ENCODE assay signal across 9 cellular contexts in genomic region chr14:32933623-32933942, GRCh38. TPM values are rescaled to one million over a fixed set of nuclear protein-coding genes. Genes with fewer than 3 reads are reported as not detected.
DNase-seq lines count a peak whose midpoint lies in the region; TF ChIP-seq lines count a peak whose summit lies in the region.
"Had no signal": no experiment of that assay in that cellular context is flagged by ENCODE, and none has a peak within 500 bp of the region (broad histone marks: within the 10 kb centered on the region; RNA-seq: fewer than 3 reads in every experiment).

No MANE protein-coding gene starts in this region.

- H3K27ac Mint-ChIP-seq in brain = peak overlapping the region; percentile 87 to 98 (median 91)

- peak; percentile 28 for DNase-seq in DMS153 treated with DMSO at 0.1 percent for 48 hours (lab: John Stamatoyannopoulos, UW; ENCODE audit: unreplicated experiment)
- DNase-seq in DMS153 (lab: John Stamatoyannopoulos, UW) = no peak
- DNase-seq in kidney tubule cell (ENCODE audit: low spot score) = peak; percentile 52
- DNase-seq in testis = no peak
- no peak for DNase-seq in activated CD4-positive, alpha-beta T cell treated with anti-CD3 and anti-CD28 coated beads for 4 hours
- DNase-seq in NCI-H2196 treated with DMSO at 0.1 percent for 48 hours (lab: John Stamatoyannopoulos, UW; ENCODE audit: unreplicated experiment) = no peak
- DNase-seq in effector memory CD4-positive, alpha-beta T cell = no peak

- H3K4me1 Mint-ChIP-seq in brain = peaks cover 45% of the 10 kb centered on the region

- no peak overlapping the region for H3K27ac ChIP-seq in testis
- H3K27ac ChIP-seq in effector memory CD4-positive, alpha-beta T cell (ENCODE audit: insufficient read depth, low read length, poor library complexity, severe bottlenecking) = no peak overlapping the region
- H3K27ac ChIP-seq: body of pancreas had no signal

- WGBS in testis, 2 donors = 1% methylated on average over 15 of the region's 15 CpGs

- peaks cover 0 to 14% (median 4%) of the 10 kb centered on the region in 5 experiments for H3K9me3 Mint-ChIP-seq in brain

- no peak for TF ChIP-seq POLR2A in testis (IDR thresholded peaks at IDR 0.05)

- peak overlapping the region; percentile 42 to 56 for H3K4me3 ChIP-seq in testis
- H3K4me3 ChIP-seq in effector memory CD4-positive, alpha-beta T cell (ENCODE audit: insufficient read depth, low read depth, low read length, poor library complexity, severe bottlenecking) = no peak overlapping the region

- peaks cover 46% of the 10 kb centered on the region for H3K27me3 Mint-ChIP-seq in brain

- H3K36me3 Mint-ChIP-seq in brain = no peaks in the 10 kb centered on the region

- H3K36me3 ChIP-seq in testis (ENCODE audit: low read depth, missing control alignments) = no peaks in the 10 kb centered on the region
- no peaks in the 10 kb centered on the region for H3K36me3 ChIP-seq in effector memory CD4-positive, alpha-beta T cell (ENCODE audit: control insufficient read depth, insufficient read depth, low read length)

- TF ChIP-seq CTCF in brain (conservative IDR thresholded peaks at IDR 0.05) (peak in 1 of 2 experiments; percentile 40), testis (IDR thresholded peaks at IDR 0.05) (peak in 1 of 3 experiments; percentile 9)

- peak overlapping the region; percentile 94 to 99 (median 97) for H3K4me3 Mint-ChIP-seq in brain

- no peaks in the 10 kb centered on the region for H3K27me3 ChIP-seq in testis
- peaks cover 31% of the 10 kb centered on the region for H3K27me3 ChIP-seq in effector memory CD4-positive, alpha-beta T cell (replicated peaks; ENCODE audit: control insufficient read depth, insufficient read depth, low read length, poor library complexity, severe bottlenecking)

- H3K4me1 ChIP-seq in testis = peaks cover 21% of the 10 kb centered on the region
- peaks cover 8% of the 10 kb centered on the region for H3K4me1 ChIP-seq in effector memory CD4-positive, alpha-beta T cell (ENCODE audit: control insufficient read depth, insufficient read depth, low read length, poor library complexity, severe bottlenecking)

- intact Hi-C loops in testis (cut with DNase I; ENCODE audit: low total_unique reads) = no loop called here

- no peaks in the 10 kb centered on the region for H3K9me3 ChIP-seq in testis
- H3K9me3 ChIP-seq in effector memory CD4-positive, alpha-beta T cell (ENCODE audit: control insufficient read depth, low read length) = no peaks in the 10 kb centered on the region
- H3K9me3 ChIP-seq: body of pancreas had no signal

RNA-seq across cellular contexts. Expression of gene NPAS3, which starts 5.1 kb away (rescaled TPM):
- 5.1 TPM for polyA plus RNA-seq in brain (ENCODE audit: insufficient read depth, low read depth, low replicate concordance)
- total RNA-seq in testis = 1 to 10 TPM; 1.1 to 3.7 TPM
- polyA plus RNA-seq in testis (ENCODE audit: insufficient read depth, low read depth, low replicate concordance) = 1.8 TPM

Comparison
In these comparisons a context has a peak if more than half of its experiments do, and no peak if none do; other contexts are left out.
1. DNase-seq: peak in DMS153 treated with DMSO at 0.1 percent for 48 hours (single experiment) and kidney tubule cell (single experiment); none in DMS153 (single experiment), testis (single experiment), activated CD4-positive, alpha-beta T cell treated with anti-CD3 and anti-CD28 coated beads for 4 hours (0 of 2), NCI-H2196 treated with DMSO at 0.1 percent for 48 hours (single experiment) and effector memory CD4-positive, alpha-beta T cell (0 of 3).